ENCODE assay signal across 20 cellular contexts in genomic region chr10:63501954-63502353, GRCh38.
"Had no signal": no experiment of that assay in that cellular context is flagged by ENCODE, and none has a peak within 500 bp of the region (broad histone marks: within the 10 kb centered on the region; RNA-seq: fewer than 3 reads in every experiment).

No MANE protein-coding gene starts in this region.

- H3K36me3 ChIP-seq: left ventricle myocardium inferior, pancreas, prostate gland, sigmoid colon, spleen, tibial nerve, upper lobe of left lung, vagina had no signal

- H3K4me1 ChIP-seq: prostate gland had no signal

- FAIRE-seq: pancreas, small intestine had no signal

- H3K27me3 ChIP-seq: hepatocyte, pancreas, sigmoid colon, spleen, tibial nerve, upper lobe of left lung, vagina had no signal

- H2AFZ ChIP-seq: hepatocyte had no signal

- DNase-seq: islet precursor cell; left ventricle myocardium inferior; naive thymus-derived CD8-positive, alpha-beta T cell; pancreas; retina; sigmoid colon; small intestine; spleen; stimulated activated CD4-positive, alpha-beta T cell treated with anti-CD3 and anti-CD28 coated beads, Interleukin-4, amount 100 ng/mL, for 4 hours; stimulated activated CD8-positive, alpha-beta memory T cell treated with anti-CD3 and anti-CD28 coated beads, Interleukin-4, amount 100 ng/mL, for 48 hours; stimulated activated naive CD4-positive, alpha-beta T cell treated with Interleukin-2 at 50 U/mL for 16 hours; stimulated activated naive CD8-positive, alpha-beta T cell treated with anti-CD3 and anti-CD28 coated beads, Interleukin-15, amount 100 ng/mL, for 72 hours; upper lobe of left lung had no signal

- H3K27ac ChIP-seq: hepatocyte, left ventricle myocardium inferior, pancreas, prostate gland, sigmoid colon, spleen, upper lobe of left lung, vagina had no signal

- H3K4me3 ChIP-seq: hepatocyte, left ventricle myocardium inferior, lung, pancreas, prostate gland, sigmoid colon, spleen, tibial nerve, upper lobe of left lung, vagina had no signal

- H3K9me3 ChIP-seq: left ventricle myocardium inferior, pancreas, prostate gland, sigmoid colon, spleen, tibial nerve, upper lobe of left lung, vagina had no signal

- H3K4me2 ChIP-seq: hepatocyte had no signal

- ATAC-seq: naive thymus-derived CD8-positive, alpha-beta T cell; pancreas; right cardiac atrium; stimulated activated memory B cell treated with anti-CD40 and anti-IgM and Interleukin-4, amounts not matched to agents 10 μg/mL and 1 μg/mL and 100 μg/mL, for 72 hours; stimulated activated naive CD8-positive, alpha-beta T cell treated with anti-CD3 and anti-CD28 coated beads, Interleukin-15, amount 100 ng/mL, for 72 hours had no signal
